8 cellular contexts compared by ENCODE assay signal in the genomic region with DNA sequence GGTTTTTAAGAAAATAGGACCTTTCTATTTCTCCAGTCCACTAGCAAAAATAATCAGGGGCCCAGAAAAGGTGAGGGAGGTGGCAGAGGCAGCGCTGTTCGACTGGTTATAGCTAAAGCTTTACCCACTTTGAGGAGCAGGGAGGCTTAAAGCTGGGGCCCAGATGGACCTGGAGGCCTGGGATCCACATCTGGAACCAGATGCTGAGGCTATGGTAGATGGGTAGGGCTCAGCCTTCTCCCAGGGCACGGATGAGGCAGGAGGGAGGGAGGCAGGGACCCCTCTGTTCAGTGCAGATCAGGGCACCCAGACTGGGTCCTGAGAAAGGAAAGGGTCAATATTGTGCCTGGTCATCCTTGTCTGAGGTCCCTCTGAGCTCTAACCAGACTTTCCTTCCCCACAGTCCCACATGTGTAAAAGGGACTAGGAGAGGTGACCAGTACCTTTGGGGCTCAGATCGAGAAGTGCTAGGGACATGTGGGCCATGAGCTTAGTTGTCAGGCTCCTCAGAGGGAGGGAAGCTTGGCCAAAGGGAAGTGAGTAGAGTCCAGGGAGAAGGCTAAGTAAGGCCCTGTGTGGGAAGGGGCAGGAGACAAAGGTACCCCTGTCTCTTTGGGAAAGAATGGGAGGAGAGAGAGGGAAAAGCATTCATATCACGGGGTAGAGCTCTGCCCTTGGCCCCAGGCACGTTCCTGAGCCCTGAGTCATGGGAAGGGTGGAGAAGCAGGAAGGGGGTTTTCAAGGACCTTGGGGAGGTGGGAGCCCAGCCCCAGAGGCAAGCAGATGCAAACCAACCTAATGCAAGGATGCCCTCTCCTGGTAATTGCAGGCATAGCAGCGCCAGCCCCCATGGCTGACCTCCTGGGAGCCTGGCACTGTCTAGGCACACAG. TPM values are rescaled to one million over a fixed set of nuclear protein-coding genes. Genes with fewer than 3 reads are reported as not detected.
DNase-seq lines count a peak whose midpoint lies in the region; ATAC-seq and TF ChIP-seq lines count a peak whose summit lies in the region.

No MANE protein-coding gene starts in this region.

- H3K36me3 ChIP-seq in BLaER1 = no peaks in the 10 kb centered on the region
- H3K36me3 ChIP-seq in endodermal cell (ENCODE audit: control insufficient read depth, insufficient read depth, low read length) = peaks cover 41% of the 10 kb centered on the region

- H3K9me3 ChIP-seq in BLaER1 (no peaks in the 10 kb centered on the region), endodermal cell (ENCODE audit: control insufficient read depth, low read length) (no peaks in the 10 kb centered on the region)

- H3K9ac ChIP-seq in BLaER1 (no peak overlapping the region), endodermal cell (ENCODE audit: extremely low read depth, low read length, poor library complexity, severe bottlenecking) (peak overlapping the region; percentile 58)

- peaks cover 25% of the 10 kb centered on the region for H3K4me1 Mint-ChIP-seq in endodermal cell
- H3K4me1 Mint-ChIP-seq in mesothelial cell of epicardium = peaks cover 45% of the 10 kb centered on the region

- peak; percentile 30 for ATAC-seq in HG02798 (IDR thresholded peaks at IDR 0.05; ENCODE audit: poor library complexity, unreplicated experiment)
- no peak for ATAC-seq in HG02571 (IDR thresholded peaks at IDR 0.05; ENCODE audit: unreplicated experiment)

- peaks cover 61% of the 10 kb centered on the region for H3K4me1 ChIP-seq in BLaER1
- H3K4me1 ChIP-seq in endodermal cell (ENCODE audit: control insufficient read depth, insufficient read depth, low read length) = peaks cover 7% of the 10 kb centered on the region

- H4K20me1 ChIP-seq in BLaER1 = peaks cover 37% of the 10 kb centered on the region

- peak; percentile 99 for TF ChIP-seq CTCF in endodermal cell (conservative IDR thresholded peaks at IDR 0.05)
- TF ChIP-seq CTCF in mesothelial cell of epicardium (IDR thresholded peaks at IDR 0.05; ENCODE audit: unreplicated experiment) = peak; percentile 89

- H3K27ac ChIP-seq in BLaER1 = no peak overlapping the region
- peak overlapping the region; percentile 96 for H3K27ac ChIP-seq in endodermal cell (ENCODE audit: low read depth, low read length)

- 38 to 50% methylated on average over 6 to 7 of the region's 7 CpGs for WGBS in endodermal cell (ENCODE audit: insufficient coverage in 1 of 2, insufficient read length in 1 of 2), 2 experiments

- no peaks in the 10 kb centered on the region for H3K27me3 Mint-ChIP-seq in endodermal cell (ENCODE audit: insufficient read depth)
- H3K27me3 Mint-ChIP-seq in mesothelial cell of epicardium (ENCODE audit: low read depth) = no peaks in the 10 kb centered on the region

- H3K9me3 Mint-ChIP-seq in endodermal cell = no peaks in the 10 kb centered on the region
- H3K9me3 Mint-ChIP-seq in mesothelial cell of epicardium = no peaks in the 10 kb centered on the region

- H3K27me3 ChIP-seq in BLaER1 (no peaks in the 10 kb centered on the region), endodermal cell (ENCODE audit: control insufficient read depth, insufficient read depth, low read length, poor library complexity, severe bottlenecking) (no peaks in the 10 kb centered on the region)

- peak; percentile 92 for DNase-seq in NCI-H82 (lab: John Stamatoyannopoulos, UW)
- peak in 2 of 3 experiments; percentile 78 to 86 for DNase-seq in activated CD8-positive, alpha-beta memory T cell treated with anti-CD3 and anti-CD28 coated beads for 48 hours (ENCODE audit: low read depth in 2 of 3, low spot score in 2 of 3)
- peak; percentile 98 for DNase-seq in endodermal cell
- DNase-seq in mesothelial cell of epicardium (ENCODE audit: low spot score in 2 of 2, unreplicated experiment in 2 of 2) = peak; percentile 88 to 96
- peak; percentile 69 for DNase-seq in stimulated activated CD8-positive, alpha-beta memory T cell treated with anti-CD3 and anti-CD28 coated beads, Interleukin-15, amount 100 ng/mL, for 24 hours (ENCODE audit: low read depth)

- H3K4me2 ChIP-seq in BLaER1 = peak overlapping the region; percentile 42

- H3K27ac Mint-ChIP-seq in endodermal cell (peak overlapping the region; percentile 97), mesothelial cell of epicardium (peak overlapping the region; percentile 100)

- no peak overlapping the region for H3K4me3 ChIP-seq in BLaER1
- no peak overlapping the region for H3K4me3 ChIP-seq in endodermal cell (ENCODE audit: low read length)

- peaks cover 21% of the 10 kb centered on the region for H3K36me3 Mint-ChIP-seq in endodermal cell (ENCODE audit: low read depth)
- peaks cover 13% of the 10 kb centered on the region for H3K36me3 Mint-ChIP-seq in mesothelial cell of epicardium

- H3K4me3 Mint-ChIP-seq in endodermal cell (no peak overlapping the region), mesothelial cell of epicardium (peak overlapping the region; percentile 8)

RNA-seq across cellular contexts. Expression of a gene that starts 15.4 kb away (rescaled TPM):
- 10 to 100 TPM; 41.2 to 42.0 TPM for total RNA-seq in endodermal cell
- 46.3 TPM for polyA plus RNA-seq in endodermal cell (2013, experiment 1 of 2)
- polyA plus RNA-seq in endodermal cell (2013, experiment 2 of 2) = 45.5 TPM
- total RNA-seq in mesothelial cell of epicardium = 91.7 to 96.9 TPM (median 92.4 TPM) in 3 replicates

RNA-seq across cellular contexts. Expression of a gene that starts 23.5 kb away (rescaled TPM):
- total RNA-seq in endodermal cell (10 to 100 TPM in 1 of 2 donors, 1 to 10 TPM in 1; 6.4 to 10.3 TPM), mesothelial cell of epicardium (18.7 to 21.0 TPM (median 19.8 TPM) in 3 replicates)
- 5.0 TPM for polyA plus RNA-seq in endodermal cell (2013, experiment 1 of 2)
- 3.4 TPM for polyA plus RNA-seq in endodermal cell (2013, experiment 2 of 2)

RNA-seq across cellular contexts. Expression of a gene that starts 47.7 kb away (rescaled TPM):
- 10 to 100 TPM; 91.8 to 94.3 TPM for total RNA-seq in endodermal cell
- 91.4 TPM for polyA plus RNA-seq in endodermal cell (2013, experiment 1 of 2)
- polyA plus RNA-seq in endodermal cell (2013, experiment 2 of 2) = 89.4 TPM
- total RNA-seq in mesothelial cell of epicardium = 107 to 112 TPM (median 112 TPM) in 3 replicates
